1 cellular context compared by ENCODE assay signal in the genomic region with DNA sequence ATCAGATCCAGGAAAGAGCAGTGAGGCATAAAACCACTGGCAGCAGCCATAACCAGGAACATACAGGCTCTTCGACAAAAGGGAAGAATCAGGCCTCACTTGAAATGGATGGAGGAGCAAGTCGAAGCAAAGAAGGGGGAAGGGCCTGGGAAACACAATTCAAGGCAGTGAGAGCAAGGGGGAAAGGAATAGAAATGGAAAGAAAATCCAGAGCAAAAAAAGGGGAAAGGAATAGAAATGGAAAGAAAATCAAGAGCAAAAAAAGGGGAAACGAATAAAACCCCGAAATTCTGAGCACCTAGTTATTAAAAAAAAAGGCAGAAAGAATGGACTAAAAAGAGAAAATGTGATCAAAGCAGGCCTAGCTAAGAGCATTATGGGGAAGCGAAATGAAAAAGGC.
A peak's percentile ranks its signal among the peaks of the same experiment; 100 is the strongest.
TF ChIP-seq lines count a peak whose summit lies in the region.

No MANE protein-coding gene starts in this region.

TF ChIP-seq in K562, 482 proteins besides CTCF, POLR2A, EP300 and RAD21:
- TF ChIP-seq ZNF174 (CRISPR knock-in tag; IDR thresholded peaks at IDR 0.05), result no peak
- TF ChIP-seq, protein P1, sequence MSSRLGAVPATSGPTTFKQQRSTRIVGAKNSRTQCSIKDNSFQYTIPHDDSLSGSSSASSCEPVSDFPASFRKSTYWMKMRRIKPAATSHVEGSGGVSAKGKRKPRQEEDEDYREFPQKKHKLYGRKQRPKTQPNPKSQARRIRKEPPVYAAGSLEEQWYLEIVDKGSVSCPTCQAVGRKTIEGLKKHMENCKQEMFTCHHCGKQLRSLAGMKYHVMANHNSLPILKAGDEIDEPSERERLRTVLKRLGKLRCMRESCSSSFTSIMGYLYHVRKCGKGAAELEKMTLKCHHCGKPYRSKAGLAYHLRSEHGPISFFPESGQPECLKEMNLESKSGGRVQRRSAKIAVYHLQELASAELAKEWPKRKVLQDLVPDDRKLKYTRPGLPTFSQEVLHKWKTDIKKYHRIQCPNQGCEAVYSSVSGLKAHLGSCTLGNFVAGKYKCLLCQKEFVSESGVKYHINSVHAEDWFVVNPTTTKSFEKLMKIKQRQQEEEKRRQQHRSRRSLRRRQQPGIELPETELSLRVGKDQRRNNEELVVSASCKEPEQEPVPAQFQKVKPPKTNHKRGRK (tag; IDR thresholded peaks at IDR 0.05), result peak; percentile 94
- TF ChIP-seq ZNF143 (CRISPR knock-in tag; IDR thresholded peaks at IDR 0.05), result no peak
- peak; percentile 49; the same call in 1 of the 2 replicates for TF ChIP-seq PHB2 (IDR thresholded peaks at IDR 0.05; ENCODE audit: low read depth)
- TF ChIP-seq, protein P2, sequence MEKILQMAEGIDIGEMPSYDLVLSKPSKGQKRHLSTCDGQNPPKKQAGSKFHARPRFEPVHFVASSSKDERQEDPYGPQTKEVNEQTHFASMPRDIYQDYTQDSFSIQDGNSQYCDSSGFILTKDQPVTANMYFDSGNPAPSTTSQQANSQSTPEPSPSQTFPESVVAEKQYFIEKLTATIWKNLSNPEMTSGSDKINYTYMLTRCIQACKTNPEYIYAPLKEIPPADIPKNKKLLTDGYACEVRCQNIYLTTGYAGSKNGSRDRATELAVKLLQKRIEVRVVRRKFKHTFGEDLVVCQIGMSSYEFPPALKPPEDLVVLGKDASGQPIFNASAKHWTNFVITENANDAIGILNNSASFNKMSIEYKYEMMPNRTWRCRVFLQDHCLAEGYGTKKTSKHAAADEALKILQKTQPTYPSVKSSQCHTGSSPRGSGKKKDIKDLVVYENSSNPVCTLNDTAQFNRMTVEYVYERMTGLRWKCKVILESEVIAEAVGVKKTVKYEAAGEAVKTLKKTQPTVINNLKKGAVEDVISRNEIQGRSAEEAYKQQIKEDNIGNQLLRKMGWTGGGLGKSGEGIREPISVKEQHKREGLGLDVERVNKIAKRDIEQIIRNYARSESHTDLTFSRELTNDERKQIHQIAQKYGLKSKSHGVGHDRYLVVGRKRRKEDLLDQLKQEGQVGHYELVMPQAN (IDR thresholded peaks at IDR 0.05; ENCODE audit: borderline replicate concordance), result peak; percentile 43; the same call in 1 of the 2 replicates
